ENCODE assay signal across 7 cellular contexts in the genomic region with DNA sequence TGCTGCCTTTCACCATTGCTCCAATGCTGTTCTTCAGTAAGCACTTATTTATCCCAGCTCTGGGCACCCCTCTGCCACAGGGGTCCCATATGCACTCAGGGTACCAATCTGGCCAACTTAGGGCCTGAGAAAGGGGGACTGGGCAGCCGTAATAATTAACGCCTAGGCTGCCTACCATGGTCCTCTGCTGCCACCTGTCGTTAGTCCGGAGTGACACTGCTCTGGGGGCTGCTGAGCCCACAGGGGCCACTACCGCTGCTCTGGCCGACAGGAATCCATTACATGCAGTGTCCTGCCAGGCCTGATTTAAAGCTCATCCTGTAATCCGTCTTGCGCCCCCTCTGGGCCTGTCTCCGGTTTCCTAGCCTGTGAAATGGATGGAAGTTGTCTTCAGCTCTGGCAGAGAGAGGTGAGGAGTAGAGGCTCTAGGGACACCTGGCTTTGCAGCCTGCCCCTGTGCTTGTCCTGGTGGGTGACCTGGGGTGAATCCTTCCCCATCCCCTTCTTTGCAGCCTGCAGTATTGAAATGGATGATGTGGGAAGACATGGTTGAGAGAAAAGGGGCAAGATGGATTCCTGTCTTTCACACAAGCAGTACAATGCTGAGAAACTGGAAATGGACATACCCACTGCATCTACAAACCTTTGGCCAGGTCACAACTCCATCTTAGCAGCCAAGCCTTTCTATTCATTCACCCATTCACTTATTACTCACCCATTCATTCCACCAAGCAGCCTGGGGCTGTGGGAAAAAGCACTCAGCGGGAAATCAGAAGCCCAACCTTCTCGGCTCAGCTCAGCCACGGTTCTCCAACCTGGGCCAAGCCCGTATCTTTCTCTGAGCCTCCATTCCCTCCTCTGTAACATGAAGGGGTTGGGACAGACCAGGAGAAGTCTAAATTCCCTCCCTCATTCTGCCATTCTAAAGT.
DNase-seq lines count a peak whose midpoint lies in the region; ATAC-seq and TF ChIP-seq lines count a peak whose summit lies in the region.

No MANE protein-coding gene starts in this region.

- peak; percentile 98 for DNase-seq in ELF-1 (ENCODE audit: low read depth, low spot score)
- peak; percentile 86 for DNase-seq in HEK293T (ENCODE audit: extremely low spot score)
- peak; percentile 49 for DNase-seq in OCI-M1 (lab: John Stamatoyannopoulos, UW)
- peak; percentile 30 for DNase-seq in activated naive CD8-positive, alpha-beta T cell treated with anti-CD3 and anti-CD28 coated beads for 36 hours
- no peak for DNase-seq in right atrium auricular region (ENCODE audit: low spot score)
- no peak for DNase-seq in sigmoid colon

- no peaks in the 10 kb centered on the region for H3K27me3 Mint-ChIP-seq in activated naive CD8-positive, alpha-beta T cell treated with anti-CD3 and anti-CD28 coated beads for 36 hours

- intact Hi-C loops in sigmoid colon (cut with DNase I) = loop anchor here (5.0 kb wide), 2 partner anchors 566 to 876 kb away; no protein-coding TSS in a partner anchor

- no peaks in the 10 kb centered on the region for H3K4me1 ChIP-seq in right atrium auricular region
- no peaks in the 10 kb centered on the region for H3K4me1 ChIP-seq in sigmoid colon

- H3K36me3 Mint-ChIP-seq in activated naive CD8-positive, alpha-beta T cell treated with anti-CD3 and anti-CD28 coated beads for 36 hours = no peaks in the 10 kb centered on the region

- no peaks in the 10 kb centered on the region for H3K9me3 Mint-ChIP-seq in activated naive CD8-positive, alpha-beta T cell treated with anti-CD3 and anti-CD28 coated beads for 36 hours

- no peak overlapping the region for H3K27ac Mint-ChIP-seq in activated naive CD8-positive, alpha-beta T cell treated with anti-CD3 and anti-CD28 coated beads for 36 hours

- H3K27me3 ChIP-seq in right atrium auricular region (no peaks in the 10 kb centered on the region), sigmoid colon (peaks cover 0 to 3% (median 0%) of the 10 kb centered on the region in 3 donors)

- ATAC-seq in GM18873 (IDR thresholded peaks at IDR 0.05; ENCODE audit: low FRiP score, unreplicated experiment) = no peak

- no peak for TF ChIP-seq POLR2A in sigmoid colon (IDR thresholded peaks at IDR 0.05)

- POLR2A ChIA-PET in HEK293T (lab: Yijun Ruan, JAX) = interaction anchor here (0.7 to 1.5 kb wide), 3 partner anchors 99 to 560 kb away, joined by 3 to 8 read pairs (median 5); no protein-coding TSS in a partner anchor

- no peak overlapping the region for H3K4me3 ChIP-seq in right atrium auricular region
- H3K4me3 ChIP-seq in sigmoid colon = no peak overlapping the region

- H3K9me3 ChIP-seq in right atrium auricular region (no peaks in the 10 kb centered on the region), sigmoid colon (no peaks in the 10 kb centered on the region)

- H3K36me3 ChIP-seq in right atrium auricular region (no peaks in the 10 kb centered on the region), sigmoid colon (no peaks in the 10 kb centered on the region)

- H3K27ac ChIP-seq in right atrium auricular region (no peak overlapping the region), sigmoid colon (no peak overlapping the region)

- 27 to 29% methylated on average over 13 of the region's 13 CpGs for WGBS in sigmoid colon, 2 donors

- TF ChIP-seq EP300 in sigmoid colon (IDR thresholded peaks at IDR 0.05) = no peak

- CTCF ChIA-PET in HEK293T (lab: Yijun Ruan, JAX) = interaction anchor here (0.6 to 1.8 kb wide), 27 partner anchors 10 to 655 kb away, joined by 3 to 16 read pairs (median 4); partner anchors contain the start of gene EFNB1

- TF ChIP-seq CTCF in right atrium auricular region (IDR thresholded peaks at IDR 0.05) = peak; percentile 58 to 80
- TF ChIP-seq CTCF in sigmoid colon (IDR thresholded peaks at IDR 0.05) = peak; percentile 32 to 57 (median 52)

- no peak overlapping the region for H3K4me3 Mint-ChIP-seq in activated naive CD8-positive, alpha-beta T cell treated with anti-CD3 and anti-CD28 coated beads for 36 hours

- H3K4me1 Mint-ChIP-seq in activated naive CD8-positive, alpha-beta T cell treated with anti-CD3 and anti-CD28 coated beads for 36 hours = no peaks in the 10 kb centered on the region

TF ChIP-seq in HEK293T, 16 proteins besides CTCF, POLR2A, EP300 and RAD21:
- TF ChIP-seq ZNF384 (IDR thresholded peaks at IDR 0.05) (no peak), PKNOX1 (IDR thresholded peaks at IDR 0.05) (peak; percentile 53), FOXK2 (IDR thresholded peaks at IDR 0.05) (no peak), SUZ12 (IDR thresholded peaks at IDR 0.05) (no peak), HDGF (IDR thresholded peaks at IDR 0.05; ENCODE audit: borderline replicate concordance) (no peak)

Comparison
In these comparisons a context has a peak if more than half of its experiments do, and no peak if none do; other contexts are left out.
1. DNase-seq: peak in ELF-1 (single experiment), HEK293T (single experiment), OCI-M1 (single experiment) and activated naive CD8-positive, alpha-beta T cell treated with anti-CD3 and anti-CD28 coated beads for 36 hours (single experiment); none in right atrium auricular region (single experiment) and sigmoid colon (single experiment).